14 cellular contexts compared by ENCODE assay signal in the genomic region with DNA sequence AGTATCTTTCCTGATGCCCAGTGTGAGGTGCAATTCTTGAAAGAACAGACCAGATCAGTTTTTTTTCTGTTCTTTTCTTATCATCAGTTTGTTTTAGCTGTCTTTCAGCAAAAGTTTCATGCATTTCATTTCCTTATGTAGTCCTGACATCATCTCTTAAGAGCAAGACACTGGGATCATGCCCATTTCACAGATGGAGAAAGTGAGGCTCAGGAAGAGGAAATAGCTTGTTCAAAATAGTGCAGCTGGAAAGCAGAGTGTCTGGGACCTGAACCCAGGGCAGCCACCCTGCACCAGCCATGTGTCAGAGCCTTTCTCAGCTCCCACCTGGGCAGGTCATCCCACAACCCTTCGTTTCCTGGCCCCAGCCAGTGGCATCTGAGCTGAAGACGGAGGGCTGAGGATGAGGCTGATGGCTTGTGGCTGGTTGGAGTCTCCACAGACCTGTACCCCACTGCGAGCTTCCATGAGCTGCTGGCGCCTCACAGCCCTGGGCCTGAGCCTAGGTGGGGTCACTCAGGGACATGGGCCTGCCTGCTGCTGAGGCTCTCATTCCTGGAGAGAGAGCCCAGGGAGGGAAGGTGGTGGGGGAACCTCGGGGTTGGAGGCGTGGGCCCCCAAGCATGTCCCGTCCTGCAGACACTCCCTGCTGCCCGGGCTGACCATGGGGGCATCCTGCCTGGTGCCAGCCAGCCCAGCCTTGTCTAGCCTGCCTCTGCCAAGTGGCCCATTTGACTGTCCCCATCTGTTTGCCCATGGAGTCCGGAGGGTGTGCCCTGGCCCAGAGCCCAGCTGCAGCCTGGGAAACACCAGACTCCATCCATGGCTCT.
A peak's percentile ranks its signal among the peaks of the same experiment; 100 is the strongest.
DNase-seq lines count a peak whose midpoint lies in the region; ATAC-seq and TF ChIP-seq lines count a peak whose summit lies in the region.
"Had no signal": no experiment of that assay in that cellular context is flagged by ENCODE, and none has a peak within 500 bp of the region (broad histone marks: within the 10 kb centered on the region; RNA-seq: fewer than 3 reads in every experiment).

No MANE protein-coding gene starts in this region.

- H3K9me3 ChIP-seq in mucosa of descending colon (no peaks in the 10 kb centered on the region), upper lobe of right lung (no peaks in the 10 kb centered on the region), WERI-Rb-1 (ENCODE audit: severe bottlenecking) (no peaks in the 10 kb centered on the region)
- H3K9me3 ChIP-seq: spleen, tibial artery had no signal

- peak; percentile 49 for ATAC-seq in Right ventricle myocardium superior (ENCODE audit: poor library complexity)
- ATAC-seq in left cardiac atrium = no peak
- peak; percentile 85 for ATAC-seq in mucosa of descending colon
- peak; percentile 61 for ATAC-seq in upper lobe of right lung
- ATAC-seq: activated CD8-positive, alpha-beta T cell treated with anti-CD3 and anti-CD28 coated beads, Interleukin-2, amount 10 ng/mL, durations not matched to agents 7 days and 5 days; T-helper 17 cell had no signal

- no peak overlapping the region for H3K4me3 ChIP-seq in mucosa of descending colon
- no peak overlapping the region for H3K4me3 ChIP-seq in upper lobe of right lung
- H3K4me3 ChIP-seq in WERI-Rb-1 (ENCODE audit: low read depth, low read length) = no peak overlapping the region
- H3K4me3 ChIP-seq: spleen, tibial artery had no signal

- H3K36me3 ChIP-seq in mucosa of descending colon (ENCODE audit: low read depth) = no peaks in the 10 kb centered on the region
- no peaks in the 10 kb centered on the region for H3K36me3 ChIP-seq in upper lobe of right lung
- no peaks in the 10 kb centered on the region for H3K36me3 ChIP-seq in WERI-Rb-1
- H3K36me3 ChIP-seq: spleen, tibial artery had no signal

- DNase-seq in Right ventricle myocardium superior = no peak
- no peak for DNase-seq in left cardiac atrium
- peak; percentile 60 for DNase-seq in cerebellar cortex (ENCODE audit: low spot score)
- DNase-seq in mucosa of descending colon = peak in 2 of 3 donors; percentile 63 to 67
- peak; percentile 73 for DNase-seq in upper lobe of right lung
- no peak for DNase-seq in WERI-Rb-1
- no peak for DNase-seq in NCI-H128 (lab: John Stamatoyannopoulos, UW; ENCODE audit: unreplicated experiment)
- DNase-seq in stimulated activated CD4-positive, alpha-beta T cell treated with anti-CD3 and anti-CD28 coated beads, Interleukin-12 subunit alpha, Interleukin-12 subunit beta, amount 100 ng/mL, for 4 hours = no peak
- DNase-seq: activated CD8-positive, alpha-beta T cell treated with anti-CD3 and anti-CD28 coated beads, Interleukin-2, amount 10 ng/mL, durations not matched to agents 7 days and 5 days; activated naive CD4-positive, alpha-beta T cell treated with anti-CD3 and anti-CD28 coated beads, Interleukin-2, amount 10 ng/mL, durations not matched to agents 7 days and 5 days; NCI-H226; spleen; T-helper 17 cell had no signal

- H3K4me1 ChIP-seq in mucosa of descending colon (ENCODE audit: low read depth) = no peaks in the 10 kb centered on the region
- no peaks in the 10 kb centered on the region for H3K4me1 ChIP-seq in upper lobe of right lung
- H3K4me1 ChIP-seq: tibial artery had no signal

- H3K27me3 ChIP-seq in upper lobe of right lung (peaks cover 2% of the 10 kb centered on the region), WERI-Rb-1 (ENCODE audit: insufficient read depth, low read depth, severe bottlenecking) (peaks cover 1% of the 10 kb centered on the region)

- no peak overlapping the region for H3K27ac ChIP-seq in upper lobe of right lung
- no peak overlapping the region for H3K27ac ChIP-seq in WERI-Rb-1
- H3K27ac ChIP-seq: spleen, tibial artery had no signal

- intact Hi-C loops in Right ventricle myocardium superior (cut with DNase I) (no loop called here), left cardiac atrium (cut with DNase I) (no loop called here), mucosa of descending colon (cut with DNase I, micrococcal nuclease) (no loop called here), upper lobe of right lung (cut with DNase I) (no loop called here)

- TF ChIP-seq CTCF in mucosa of descending colon (IDR thresholded peaks at IDR 0.05) (no peak), upper lobe of right lung (IDR thresholded peaks at IDR 0.05) (no peak), WERI-Rb-1 (IDR thresholded peaks at IDR 0.05; ENCODE audit: low read depth, low read length) (no peak)

Comparison
In these comparisons a context has a peak if more than half of its experiments do, and no peak if none do; other contexts are left out.
1. ATAC-seq: peak in Right ventricle myocardium superior (single experiment), mucosa of descending colon (single experiment) and upper lobe of right lung (single experiment); none in left cardiac atrium (0 of 2).
2. DNase-seq: peak in cerebellar cortex (single experiment), mucosa of descending colon (2 of 3) and upper lobe of right lung (single experiment); none in Right ventricle myocardium superior (single experiment), left cardiac atrium (single experiment), WERI-Rb-1 (single experiment), NCI-H128 (single experiment) and stimulated activated CD4-positive, alpha-beta T cell treated with anti-CD3 and anti-CD28 coated beads, Interleukin-12 subunit alpha, Interleukin-12 subunit beta, amount 100 ng/mL, for 4 hours (single experiment).